In genomic region chr1:6244401-6245054, GRCh38 we compare ENCODE assay signal across 16 cellular contexts. TPM values are rescaled to one million over a fixed set of nuclear protein-coding genes. Genes with fewer than 3 reads are reported as not detected.
DNase-seq lines count a peak whose midpoint lies in the region; ATAC-seq, FAIRE-seq and TF ChIP-seq lines count a peak whose summit lies in the region.
"Had no signal": no experiment of that assay in that cellular context is flagged by ENCODE, and none has a peak within 500 bp of the region (broad histone marks: within the 10 kb centered on the region; RNA-seq: fewer than 3 reads in every experiment).

No MANE protein-coding gene starts in this region.

- TF ChIP-seq CTCF in glutamatergic neuron (IDR thresholded peaks at IDR 0.05; ENCODE audit: partially characterized antibody, unreplicated experiment) = no peak

- H3K27me3 Mint-ChIP-seq in activated CD4-positive, alpha-beta T cell treated with anti-CD3 and anti-CD28 coated beads, Interleukin-2, amount 10 ng/mL, durations not matched to agents 24 days and 14 days = peaks cover 62% of the 10 kb centered on the region
- peaks cover 18% of the 10 kb centered on the region for H3K27me3 Mint-ChIP-seq in glutamatergic neuron (ENCODE audit: unreplicated experiment)
- peaks cover 63 to 74% of the 10 kb centered on the region in 2 donors for H3K27me3 Mint-ChIP-seq in stimulated activated naive B cell treated with anti-CD40 and anti-IgM and Interleukin-4, amounts not matched to agents 10 μg/mL and 1 μg/mL and 100 μg/mL, for 72 hours
- H3K27me3 Mint-ChIP-seq in T-cell = peaks cover 36 to 68% of the 10 kb centered on the region in 2 donors

- intact Hi-C loops in activated CD4-positive, alpha-beta T cell treated with anti-CD3 and anti-CD28 coated beads, Interleukin-2, amount 10 ng/mL, durations not matched to agents 24 days and 14 days (cut with micrococcal nuclease) = loop anchor here (1.0 to 5.0 kb wide), 3 partner anchors 136 to 243 kb away; partner anchors contain the start of gene ESPN

- peaks cover 4% of the 10 kb centered on the region for H3K36me3 Mint-ChIP-seq in activated CD4-positive, alpha-beta T cell treated with anti-CD3 and anti-CD28 coated beads, Interleukin-2, amount 10 ng/mL, durations not matched to agents 24 days and 14 days (ENCODE audit: low read depth)
- H3K36me3 Mint-ChIP-seq in glutamatergic neuron (ENCODE audit: unreplicated experiment) (no peaks in the 10 kb centered on the region), T-cell (no peaks in the 10 kb centered on the region)
- peaks cover 2% of the 10 kb centered on the region in 2 donors for H3K36me3 Mint-ChIP-seq in stimulated activated naive B cell treated with anti-CD40 and anti-IgM and Interleukin-4, amounts not matched to agents 10 μg/mL and 1 μg/mL and 100 μg/mL, for 72 hours

- POLR2A ChIA-PET in T-cell (lab: Charles Lee) = interaction anchor here in 1 of 2 donors (0.7 kb wide), 1 partner anchor 336 kb away, joined by 5 read pairs; no protein-coding TSS in a partner anchor

- peaks cover 19% of the 10 kb centered on the region for H3K4me1 Mint-ChIP-seq in activated CD4-positive, alpha-beta T cell treated with anti-CD3 and anti-CD28 coated beads, Interleukin-2, amount 10 ng/mL, durations not matched to agents 24 days and 14 days
- peaks cover 8% of the 10 kb centered on the region for H3K4me1 Mint-ChIP-seq in glutamatergic neuron (ENCODE audit: low read depth, unreplicated experiment)
- peaks cover 20 to 37% of the 10 kb centered on the region in 2 donors for H3K4me1 Mint-ChIP-seq in stimulated activated naive B cell treated with anti-CD40 and anti-IgM and Interleukin-4, amounts not matched to agents 10 μg/mL and 1 μg/mL and 100 μg/mL, for 72 hours
- peaks cover 13 to 21% (median 13%) of the 10 kb centered on the region in 3 donors for H3K4me1 Mint-ChIP-seq in T-cell

- peak overlapping the region; percentile 26 for H3K4me3 Mint-ChIP-seq in activated CD4-positive, alpha-beta T cell treated with anti-CD3 and anti-CD28 coated beads, Interleukin-2, amount 10 ng/mL, durations not matched to agents 24 days and 14 days
- H3K4me3 Mint-ChIP-seq in glutamatergic neuron (ENCODE audit: unreplicated experiment) (peak overlapping the region; percentile 59), T-cell (peak overlapping the region in 1 of 3 donors; percentile 37)
- peak overlapping the region in 1 of 2 donors; percentile 35 for H3K4me3 Mint-ChIP-seq in stimulated activated naive B cell treated with anti-CD40 and anti-IgM and Interleukin-4, amounts not matched to agents 10 μg/mL and 1 μg/mL and 100 μg/mL, for 72 hours
- H3K4me3 Mint-ChIP-seq: activated CD4-positive, alpha-beta T cell treated with anti-CD3 and anti-CD28 coated beads, Interleukin-2, amount 10 ng/mL, durations not matched to agents 7 days and 5 days; CD4-positive, alpha-beta T cell had no signal

- no peak for FAIRE-seq in frontal cortex (lab: Jason Lieb, UNC)
- FAIRE-seq: colon had no signal

- CTCF ChIA-PET in T-cell (lab: Charles Lee) = interaction anchor here (0.6 to 0.7 kb wide), 4 partner anchors 9 to 672 kb away, joined by 3 to 9 read pairs (median 4); partner anchors contain the start of gene ICMT (in 1 of the 2)

- H3K9me3 Mint-ChIP-seq in activated CD4-positive, alpha-beta T cell treated with anti-CD3 and anti-CD28 coated beads, Interleukin-2, amount 10 ng/mL, durations not matched to agents 24 days and 14 days = no peaks in the 10 kb centered on the region
- peaks cover 14% of the 10 kb centered on the region for H3K9me3 Mint-ChIP-seq in glutamatergic neuron (ENCODE audit: unreplicated experiment)
- H3K9me3 Mint-ChIP-seq in stimulated activated naive B cell treated with anti-CD40 and anti-IgM and Interleukin-4, amounts not matched to agents 10 μg/mL and 1 μg/mL and 100 μg/mL, for 72 hours = no peaks in the 10 kb centered on the region
- H3K9me3 Mint-ChIP-seq in T-cell = no peaks in the 10 kb centered on the region
- H3K9me3 Mint-ChIP-seq: activated CD4-positive, alpha-beta T cell treated with anti-CD3 and anti-CD28 coated beads, Interleukin-2, amount 10 ng/mL, durations not matched to agents 7 days and 5 days; CD4-positive, alpha-beta T cell had no signal

- DNase-seq in activated CD4-positive, alpha-beta T cell treated with anti-CD3 and anti-CD28 coated beads, Interleukin-2, amount 10 ng/mL, durations not matched to agents 24 days and 14 days = no peak
- no peak for DNase-seq in activated CD4-positive, alpha-beta T cell treated with anti-CD3 and anti-CD28 coated beads, Interleukin-2, amount 50 U/mL, for 48 hours
- DNase-seq in NCI-H510A (lab: John Stamatoyannopoulos, UW) (peak; percentile 81), glutamatergic neuron (no peak), frontal cortex (ENCODE audit: low spot score in 2 of 2) (no peak), T-cell (no peak)
- no peak for DNase-seq in stimulated activated naive B cell treated with anti-CD40 and anti-IgM and Interleukin-4, amounts not matched to agents 10 μg/mL and 1 μg/mL and 100 μg/mL, for 72 hours

- no peak for ATAC-seq in stimulated activated naive B cell treated with anti-CD40 and anti-IgM and Interleukin-4, amounts not matched to agents 10 μg/mL and 1 μg/mL and 100 μg/mL, for 72 hours (replicated peaks)
- ATAC-seq in GM21723 (IDR thresholded peaks at IDR 0.05; ENCODE audit: unreplicated experiment) (no peak), T-cell (replicated peaks in 1 of 4) (no peak)

- peak overlapping the region; percentile 51 for H3K27ac Mint-ChIP-seq in activated CD4-positive, alpha-beta T cell treated with anti-CD3 and anti-CD28 coated beads, Interleukin-2, amount 10 ng/mL, durations not matched to agents 24 days and 14 days
- H3K27ac Mint-ChIP-seq in glutamatergic neuron (ENCODE audit: unreplicated experiment) = peak overlapping the region; percentile 43
- H3K27ac Mint-ChIP-seq in stimulated activated naive B cell treated with anti-CD40 and anti-IgM and Interleukin-4, amounts not matched to agents 10 μg/mL and 1 μg/mL and 100 μg/mL, for 72 hours = peak overlapping the region; percentile 51
- no peak overlapping the region for H3K27ac Mint-ChIP-seq in T-cell
- H3K27ac Mint-ChIP-seq: activated CD4-positive, alpha-beta T cell treated with anti-CD3 and anti-CD28 coated beads, Interleukin-2, amount 10 ng/mL, durations not matched to agents 7 days and 5 days; CD4-positive, alpha-beta T cell had no signal

RNA-seq across cellular contexts. Expression of gene HES3, which starts 0.5 kb away (rescaled TPM):
- not detected in 2 replicates for total RNA-seq in activated CD4-positive, alpha-beta T cell treated with anti-CD3 and anti-CD28 coated beads, Interleukin-2, amount 10 ng/mL, durations not matched to agents 24 days and 14 days
- total RNA-seq in glutamatergic neuron (ENCODE audit: unreplicated experiment) (0.66 TPM), frontal cortex (not detected), T-cell (not detected)
- total RNA-seq: activated CD4-positive, alpha-beta T cell treated with anti-CD3 and anti-CD28 coated beads, Interleukin-2, amount 10 ng/mL, durations not matched to agents 7 days and 5 days; CD4-positive, alpha-beta T cell; fibroblast of villous mesenchyme; lower leg skin; osteocyte; Peyer's patch; tibial nerve had no signal

RNA-seq across cellular contexts. Expression of gene ICMT, which starts 8.8 kb away (rescaled TPM):
- total RNA-seq in activated CD4-positive, alpha-beta T cell treated with anti-CD3 and anti-CD28 coated beads, Interleukin-2, amount 10 ng/mL, durations not matched to agents 24 days and 14 days = 67.6 and 69.4 TPM in 2 replicates
- total RNA-seq in glutamatergic neuron (ENCODE audit: unreplicated experiment) = 55.5 TPM
- total RNA-seq in frontal cortex = 21.6 TPM
- 10 to 100 TPM in 4 of 5 donors, 1 to 10 TPM in 1; 9.6 to 24.0 (median 20.7) TPM for total RNA-seq in T-cell

RNA-seq across cellular contexts. Expression of gene GPR153, which starts 16.4 kb away (rescaled TPM):
- 1.3 and 1.7 TPM in 2 replicates for total RNA-seq in activated CD4-positive, alpha-beta T cell treated with anti-CD3 and anti-CD28 coated beads, Interleukin-2, amount 10 ng/mL, durations not matched to agents 24 days and 14 days
- total RNA-seq in glutamatergic neuron (ENCODE audit: unreplicated experiment) (174 TPM), frontal cortex (22.0 TPM), T-cell (1 to 10 TPM in 1 of 5 donors, under 1 TPM in 4; 0.35 to 2.7 (median 0.72) TPM)

RNA-seq across cellular contexts. Expression of gene RNF207, which starts 38.6 kb away (rescaled TPM):
- total RNA-seq in activated CD4-positive, alpha-beta T cell treated with anti-CD3 and anti-CD28 coated beads, Interleukin-2, amount 10 ng/mL, durations not matched to agents 24 days and 14 days = 53.2 and 54.7 TPM in 2 replicates
- total RNA-seq in glutamatergic neuron (ENCODE audit: unreplicated experiment) (5.6 TPM), frontal cortex (4.5 TPM), T-cell (1 to 10 TPM; 4.7 to 9.7 (median 6.9) TPM)

RNA-seq across cellular contexts. Expression of gene RPL22, which starts 45.1 kb away (rescaled TPM):
- 437 and 463 TPM in 2 replicates for total RNA-seq in activated CD4-positive, alpha-beta T cell treated with anti-CD3 and anti-CD28 coated beads, Interleukin-2, amount 10 ng/mL, durations not matched to agents 24 days and 14 days
- total RNA-seq in glutamatergic neuron (ENCODE audit: unreplicated experiment) (275 TPM), frontal cortex (393 TPM), T-cell (100 to 1,000 TPM; 448 to 621 (median 462) TPM)

Comparison
In these comparisons a context has a peak if more than half of its experiments do, and no peak if none do; other contexts are left out.
1. H3K27ac Mint-ChIP-seq: peak in activated CD4-positive, alpha-beta T cell treated with anti-CD3 and anti-CD28 coated beads, Interleukin-2, amount 10 ng/mL, durations not matched to agents 24 days and 14 days (single experiment), glutamatergic neuron (single experiment) and stimulated activated naive B cell treated with anti-CD40 and anti-IgM and Interleukin-4, amounts not matched to agents 10 μg/mL and 1 μg/mL and 100 μg/mL, for 72 hours (single experiment); none in T-cell (0 of 2).